Comparison of ENCODE assay signal across 20 cellular contexts in genomic region chr12:54164402-54165145, GRCh38. TPM values are rescaled to one million over a fixed set of nuclear protein-coding genes. Genes with fewer than 3 reads are reported as not detected.
DNase-seq lines count a peak whose midpoint lies in the region; ATAC-seq and TF ChIP-seq lines count a peak whose summit lies in the region.
"Had no signal": no experiment of that assay in that cellular context is flagged by ENCODE, and none has a peak within 500 bp of the region (broad histone marks: within the 10 kb centered on the region; RNA-seq: fewer than 3 reads in every experiment).

No MANE protein-coding gene starts in this region.

- H3K27me3 Mint-ChIP-seq in brain = peaks cover 8% of the 10 kb centered on the region
- H3K27me3 Mint-ChIP-seq in nephron progenitor cell (ENCODE audit: low read depth, poor library complexity) = no peaks in the 10 kb centered on the region
- H3K27me3 Mint-ChIP-seq in activated naive CD4-positive, alpha-beta T cell treated with anti-CD3 and anti-CD28 coated beads for 36 hours (ENCODE audit: low read depth) = peaks cover 6% of the 10 kb centered on the region

- peak overlapping the region; percentile 79 to 99 (median 98) for H3K27ac Mint-ChIP-seq in brain
- peak overlapping the region; percentile 53 for H3K27ac Mint-ChIP-seq in nephron progenitor cell
- no peak overlapping the region for H3K27ac Mint-ChIP-seq in activated naive CD4-positive, alpha-beta T cell treated with anti-CD3 and anti-CD28 coated beads for 36 hours
- H3K27ac Mint-ChIP-seq: activated CD4-positive, alpha-beta memory T cell treated with anti-CD3 and anti-CD28 coated beads, Interleukin-2, amount 10 ng/mL, durations not matched to agents 7 days and 5 days; activated T-cell treated with anti-CD3 and anti-CD28 coated beads, Interleukin-2, amount 50 U/mL, for 24 hours; naive thymus-derived CD8-positive, alpha-beta T cell had no signal

- H3K4me1 Mint-ChIP-seq in brain (peaks cover 60% of the 10 kb centered on the region), nephron progenitor cell (no peaks in the 10 kb centered on the region)
- H3K4me1 Mint-ChIP-seq in activated naive CD4-positive, alpha-beta T cell treated with anti-CD3 and anti-CD28 coated beads for 36 hours (ENCODE audit: low read depth) = no peaks in the 10 kb centered on the region
- H3K4me1 Mint-ChIP-seq: activated CD4-positive, alpha-beta memory T cell treated with anti-CD3 and anti-CD28 coated beads, Interleukin-2, amount 10 ng/mL, durations not matched to agents 7 days and 5 days had no signal

- peak overlapping the region; percentile 19; the same call in 1 of the 2 replicates for H3K9ac ChIP-seq in ES-I3 (ENCODE audit: low read depth, low read length)

- no peaks in the 10 kb centered on the region for H3K9me3 ChIP-seq in ES-I3 (ENCODE audit: control insufficient read depth, insufficient read depth, low read length)
- H3K9me3 ChIP-seq in effector memory CD4-positive, alpha-beta T cell (ENCODE audit: control insufficient read depth, low read length) = no peaks in the 10 kb centered on the region
- H3K9me3 ChIP-seq: gastrocnemius medialis, upper lobe of left lung had no signal

- CTCF ChIA-PET in activated naive CD4-positive, alpha-beta T cell treated with anti-CD3 and anti-CD28 coated beads for 36 hours (lab: Charles Lee) = interaction anchor here (0.6 to 1.2 kb wide), 2 partner anchors 37 to 1882 kb away, joined by 3 to 4 read pairs; no protein-coding TSS in a partner anchor

- no peaks in the 10 kb centered on the region for H3K36me3 ChIP-seq in ES-I3 (ENCODE audit: insufficient read depth, low read length)
- no peaks in the 10 kb centered on the region for H3K36me3 ChIP-seq in effector memory CD4-positive, alpha-beta T cell (ENCODE audit: control insufficient read depth, insufficient read depth, low read length)
- H3K36me3 ChIP-seq: gastrocnemius medialis, upper lobe of left lung had no signal

- H3K36me3 Mint-ChIP-seq in brain (no peaks in the 10 kb centered on the region), nephron progenitor cell (ENCODE audit: low read depth) (no peaks in the 10 kb centered on the region)
- no peaks in the 10 kb centered on the region for H3K36me3 Mint-ChIP-seq in activated naive CD4-positive, alpha-beta T cell treated with anti-CD3 and anti-CD28 coated beads for 36 hours (ENCODE audit: low read depth)

- H3K9me3 Mint-ChIP-seq in brain = no peaks in the 10 kb centered on the region
- H3K9me3 Mint-ChIP-seq in nephron progenitor cell = no peaks in the 10 kb centered on the region
- no peaks in the 10 kb centered on the region for H3K9me3 Mint-ChIP-seq in activated naive CD4-positive, alpha-beta T cell treated with anti-CD3 and anti-CD28 coated beads for 36 hours
- H3K9me3 Mint-ChIP-seq: activated CD4-positive, alpha-beta memory T cell treated with anti-CD3 and anti-CD28 coated beads, Interleukin-2, amount 10 ng/mL, durations not matched to agents 7 days and 5 days; activated T-cell treated with anti-CD3 and anti-CD28 coated beads, Interleukin-2, amount 50 U/mL, for 24 hours; naive thymus-derived CD8-positive, alpha-beta T cell had no signal

- TF ChIP-seq CTCF in brain (conservative IDR thresholded peaks at IDR 0.05) (no peak), nephron progenitor cell (IDR thresholded peaks at IDR 0.05) (no peak)

- DNase-seq in NCI-H1092 treated with DMSO at 0.1 percent for 48 hours (lab: John Stamatoyannopoulos, UW) (peak; percentile 94), nephron progenitor cell (peak; percentile 66)
- DNase-seq in activated naive CD4-positive, alpha-beta T cell treated with anti-CD3 and anti-CD28 coated beads for 36 hours = no peak
- DNase-seq in effector memory CD4-positive, alpha-beta T cell = no peak
- DNase-seq: activated CD4-positive, alpha-beta memory T cell treated with anti-CD3 and anti-CD28 coated beads, Interleukin-2, amount 10 ng/mL, durations not matched to agents 7 days and 5 days; activated T-cell treated with anti-CD3 and anti-CD28 coated beads, Interleukin-2, amount 50 U/mL, for 24 hours; cortex of kidney; gastrocnemius medialis; islet precursor cell; KG1; naive thymus-derived CD8-positive, alpha-beta T cell; NCI-H1048; NCI-H524 treated with DMSO at 0.1 percent for 48 hours; stimulated activated naive CD4-positive, alpha-beta T cell treated with Interleukin-2 at 50 U/mL for 16 hours; upper lobe of left lung had no signal

- ATAC-seq in HG03108 (IDR thresholded peaks at IDR 0.05; ENCODE audit: unreplicated experiment) = no peak
- no peak for ATAC-seq in GM21576 (IDR thresholded peaks at IDR 0.05; ENCODE audit: unreplicated experiment)
- ATAC-seq: gastrocnemius medialis; naive thymus-derived CD8-positive, alpha-beta T cell had no signal

- no peak overlapping the region for H3K27ac ChIP-seq in effector memory CD4-positive, alpha-beta T cell (ENCODE audit: insufficient read depth, low read length, poor library complexity, severe bottlenecking)
- H3K27ac ChIP-seq: epithelial cell of prostate, gastrocnemius medialis, upper lobe of left lung had no signal

- H3K4me1 ChIP-seq in ES-I3 (ENCODE audit: insufficient read depth, low read length) = peaks cover 33% of the 10 kb centered on the region
- H3K4me1 ChIP-seq in effector memory CD4-positive, alpha-beta T cell (ENCODE audit: control insufficient read depth, insufficient read depth, low read length, poor library complexity, severe bottlenecking) = no peaks in the 10 kb centered on the region
- H3K4me1 ChIP-seq: upper lobe of left lung had no signal

- H3K4me3 Mint-ChIP-seq in brain (peak overlapping the region in 4 of 5 experiments; percentile 47 to 77 (median 68)), nephron progenitor cell (peak overlapping the region; percentile 51)
- no peak overlapping the region for H3K4me3 Mint-ChIP-seq in activated naive CD4-positive, alpha-beta T cell treated with anti-CD3 and anti-CD28 coated beads for 36 hours
- H3K4me3 Mint-ChIP-seq: activated CD4-positive, alpha-beta memory T cell treated with anti-CD3 and anti-CD28 coated beads, Interleukin-2, amount 10 ng/mL, durations not matched to agents 7 days and 5 days; activated T-cell treated with anti-CD3 and anti-CD28 coated beads, Interleukin-2, amount 50 U/mL, for 24 hours; naive thymus-derived CD8-positive, alpha-beta T cell had no signal

- H3K4me3 ChIP-seq in effector memory CD4-positive, alpha-beta T cell (ENCODE audit: insufficient read depth, low read depth, low read length, poor library complexity, severe bottlenecking) = no peak overlapping the region
- H3K4me3 ChIP-seq: gastrocnemius medialis, upper lobe of left lung had no signal

- intact Hi-C loops in activated naive CD4-positive, alpha-beta T cell treated with anti-CD3 and anti-CD28 coated beads for 36 hours (cut with micrococcal nuclease) = no loop called here

- H3K27me3 ChIP-seq in effector memory CD4-positive, alpha-beta T cell (replicated peaks; ENCODE audit: control insufficient read depth, insufficient read depth, low read length, poor library complexity, severe bottlenecking) = no peaks in the 10 kb centered on the region
- H3K27me3 ChIP-seq: gastrocnemius medialis, upper lobe of left lung had no signal

RNA-seq across cellular contexts. Expression of gene SMUG1, which starts 24.2 kb away (rescaled TPM):
- 28.9 TPM for polyA plus RNA-seq in brain (ENCODE audit: insufficient read depth, low read depth, low replicate concordance)
- 10 to 100 TPM; 18.2 to 19.7 TPM for total RNA-seq in activated naive CD4-positive, alpha-beta T cell treated with anti-CD3 and anti-CD28 coated beads for 36 hours

Comparison
In these comparisons a context has a peak if more than half of its experiments do, and no peak if none do; other contexts are left out.
1. DNase-seq: peak in NCI-H1092 treated with DMSO at 0.1 percent for 48 hours (single experiment) and nephron progenitor cell (single experiment); none in activated naive CD4-positive, alpha-beta T cell treated with anti-CD3 and anti-CD28 coated beads for 36 hours (single experiment) and effector memory CD4-positive, alpha-beta T cell (0 of 3).